ENCODE assay signal across 14 cellular contexts in the genomic region with DNA sequence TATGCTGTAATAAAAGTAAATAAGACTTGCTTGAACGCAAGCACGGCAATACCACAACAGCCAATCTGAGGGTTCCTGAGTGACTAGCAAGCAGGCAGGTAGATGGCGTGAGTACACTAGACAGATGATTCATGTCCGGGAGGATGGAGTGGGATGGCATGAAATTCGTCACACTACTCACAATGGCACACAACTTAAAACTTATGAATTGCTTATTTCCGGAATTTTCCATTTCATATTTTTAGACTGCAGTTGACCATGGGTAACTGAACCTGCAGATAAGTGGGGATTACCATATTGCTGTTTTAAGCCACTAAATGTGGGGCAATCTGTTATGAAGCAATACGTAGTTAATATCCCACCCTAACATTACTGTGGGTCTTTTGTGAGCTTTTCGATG.
DNase-seq lines count a peak whose midpoint lies in the region; ATAC-seq and TF ChIP-seq lines count a peak whose summit lies in the region.
"Had no signal": no experiment of that assay in that cellular context is flagged by ENCODE, and none has a peak within 500 bp of the region (broad histone marks: within the 10 kb centered on the region; RNA-seq: fewer than 3 reads in every experiment).

No MANE protein-coding gene starts in this region.

- H3K9me3 ChIP-seq in A673 (ENCODE audit: low read depth, low read length, poor library complexity, severe bottlenecking) = no peaks in the 10 kb centered on the region
- no peaks in the 10 kb centered on the region for H3K9me3 ChIP-seq in RWPE2 (ENCODE audit: severe bottlenecking)
- no peaks in the 10 kb centered on the region for H3K9me3 ChIP-seq in ascending aorta

- CTCF ChIA-PET in A673 (lab: Charles Lee) = no interaction called here

- H3K36me3 ChIP-seq in A673 (ENCODE audit: insufficient read depth, low read length, poor library complexity, severe bottlenecking) (no peaks in the 10 kb centered on the region), RWPE2 (ENCODE audit: low read depth) (no peaks in the 10 kb centered on the region), ascending aorta (peaks cover 0 to 10% of the 10 kb centered on the region in 2 donors)

- peak; percentile 68 for ATAC-seq in RWPE2 (ENCODE audit: low read depth)

- H3K27ac ChIP-seq in A673 (ENCODE audit: low read depth, low read length, poor library complexity, severe bottlenecking) (peak overlapping the region; percentile 78), RWPE2 (ENCODE audit: poor library complexity, severe bottlenecking) (peak overlapping the region; percentile 27), ascending aorta (peak overlapping the region in 1 of 2 donors; percentile 28)
- H3K27ac ChIP-seq: PC-9 had no signal

- BruUV-seq in A673 (replicated peaks; lab: Mats Ljungman, UMichigan) = no TSS peak

- POLR2A ChIA-PET in A673 (lab: Charles Lee; ENCODE audit: low non-redundant PET) = interaction anchor here (0.5 kb wide), 1 partner anchor 16 kb away, joined by 5 read pairs; no protein-coding TSS in a partner anchor

- H3K4me3 ChIP-seq in A673 (ENCODE audit: low read depth, low read length, poor library complexity, severe bottlenecking) (no peak overlapping the region), RWPE2 (ENCODE audit: severe bottlenecking) (no peak overlapping the region), epithelial cell of esophagus (ENCODE audit: low read length) (no peak overlapping the region), ascending aorta (no peak overlapping the region)
- H3K4me3 ChIP-seq: PC-9 had no signal

- DNase-seq in A673 (ENCODE audit: low spot score) = peak; percentile 90
- DNase-seq in ELR (ENCODE audit: low read depth) = peak; percentile 75
- DNase-seq in RWPE2 (ENCODE audit: low spot score) = peak; percentile 90
- peak; percentile 89 for DNase-seq in epithelial cell of esophagus (ENCODE audit: low read depth)
- no peak for DNase-seq in ascending aorta (ENCODE audit: low spot score in 2 of 2)
- no peak for DNase-seq in NCI-H2196 treated with DMSO at 0.1 percent for 48 hours (lab: John Stamatoyannopoulos, UW; ENCODE audit: unreplicated experiment)
- DNase-seq in 8988T = no peak
- DNase-seq in kidney tubule cell (ENCODE audit: low spot score) = no peak
- DNase-seq: C1 segment of cervical spinal cord, erythroblast, kidney glomerular epithelial cell, NCI-H1436 treated with DMSO at 0.1 percent for 48 hours, NCI-H446 treated with DMSO at 0.1 percent for 48 hours, PC-9 had no signal

- TF ChIP-seq CTCF in A673 (conservative IDR thresholded peaks at IDR 0.05; ENCODE audit: low read depth, low read length) (peak; percentile 18; the same call in 1 of the 2 replicates), RWPE2 (IDR thresholded peaks at IDR 0.05; ENCODE audit: poor library complexity, severe bottlenecking) (peak; percentile 41), epithelial cell of esophagus (IDR thresholded peaks at IDR 0.05; ENCODE audit: insufficient read depth, low read depth, low read length, missing control alignments) (no peak), ascending aorta (IDR thresholded peaks at IDR 0.05) (no peak)

- peaks cover 66% of the 10 kb centered on the region for H3K4me1 ChIP-seq in A673 (ENCODE audit: insufficient read depth, low read length, poor library complexity, severe bottlenecking)
- H3K4me1 ChIP-seq in RWPE2 (ENCODE audit: insufficient read depth, poor library complexity, severe bottlenecking) = peaks cover 24% of the 10 kb centered on the region
- peaks cover 4 to 7% of the 10 kb centered on the region in 2 donors for H3K4me1 ChIP-seq in ascending aorta

- H3K27me3 ChIP-seq in A673 (replicated peaks; ENCODE audit: insufficient read depth, low read depth, low read length, poor library complexity) (no peaks in the 10 kb centered on the region), RWPE2 (ENCODE audit: insufficient read depth, poor library complexity, severe bottlenecking) (no peaks in the 10 kb centered on the region), ascending aorta (no peaks in the 10 kb centered on the region)

- intact Hi-C loops in A673 (cut with micrococcal nuclease; ENCODE audit: unreplicated experiment) (loop anchor here (5.0 to 10.0 kb wide), 3 partner anchors 66 to 299 kb away; a partner anchor contains a TSS), ascending aorta (cut with DNase I) (loop anchor here (5.0 kb wide), 1 partner anchor 331 kb away; no protein-coding TSS in a partner anchor)

Comparison
In these comparisons a context has a peak if more than half of its experiments do, and no peak if none do; other contexts are left out.
1. DNase-seq: peak in A673 (single experiment), ELR (single experiment), RWPE2 (single experiment) and epithelial cell of esophagus (single experiment); none in ascending aorta (0 of 2), NCI-H2196 treated with DMSO at 0.1 percent for 48 hours (single experiment), 8988T (single experiment) and kidney tubule cell (single experiment).
2. CTCF ChIP-seq: peak in A673 (single experiment) and RWPE2 (single experiment); none in epithelial cell of esophagus (single experiment) and ascending aorta (0 of 3).